ENCODE assay signal across 17 cellular contexts in the genomic region with DNA sequence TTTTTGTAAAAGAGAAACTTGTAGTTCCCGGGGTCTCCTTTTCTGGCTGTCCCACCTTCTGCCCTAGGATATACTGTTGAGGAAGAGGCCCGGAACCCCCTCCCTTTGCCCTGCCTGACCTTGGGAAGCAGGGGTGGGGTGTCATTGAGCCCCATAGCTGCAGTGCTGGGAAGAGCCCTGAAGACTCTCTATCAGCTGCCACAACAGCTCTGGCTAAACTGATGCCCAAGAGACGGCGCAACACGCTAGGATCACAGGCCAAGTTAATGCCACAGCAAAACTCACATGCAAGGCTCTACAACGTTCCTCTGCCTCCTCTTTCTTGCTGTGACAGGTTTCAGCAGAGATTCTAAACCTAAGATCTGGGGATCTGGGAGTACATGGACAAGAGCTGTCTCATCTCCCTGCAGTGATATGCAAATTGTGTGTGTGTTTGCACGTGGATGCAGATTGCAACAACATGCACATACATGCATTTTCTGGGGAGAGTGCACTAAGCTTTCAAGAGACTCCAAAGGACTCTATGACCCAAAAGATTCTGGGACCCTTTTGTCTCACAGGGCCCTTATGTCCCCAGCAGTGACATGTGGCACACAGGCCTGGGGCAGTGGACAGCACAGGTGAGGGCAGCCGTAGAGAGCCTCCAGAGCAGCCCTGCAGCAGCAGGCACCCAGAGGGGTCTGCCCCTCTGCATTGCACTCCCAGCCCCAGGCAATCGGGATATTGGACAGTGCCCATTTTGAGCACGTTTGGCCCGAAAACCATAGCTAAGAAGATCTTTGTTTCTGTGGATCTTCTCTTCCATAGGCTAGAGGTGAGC. TPM values are rescaled to one million over a fixed set of nuclear protein-coding genes. Genes with fewer than 3 reads are reported as not detected.
A peak's percentile ranks its signal among the peaks of the same experiment; 100 is the strongest.
DNase-seq lines count a peak whose midpoint lies in the region; ATAC-seq and TF ChIP-seq lines count a peak whose summit lies in the region.
"Had no signal": no experiment of that assay in that cellular context is flagged by ENCODE, and none has a peak within 500 bp of the region (broad histone marks: within the 10 kb centered on the region; RNA-seq: fewer than 3 reads in every experiment).

No MANE protein-coding gene starts in this region.

- TF ChIP-seq EP300 in transverse colon (IDR thresholded peaks at IDR 0.05; ENCODE audit: low read depth), result no peak

- in situ Hi-C loops in transverse colon (cut with MboI; ENCODE audit: low pct_ligation_motif_present in 1 of 4, low pct_unique_long_range_greater_than_20kb in 1 of 4, low sequenced_read_pairs in 3 of 4), result no loop called here

- no peak for TF ChIP-seq POLR2A in esophagus squamous epithelium (IDR thresholded peaks at IDR 0.05)
- TF ChIP-seq POLR2A in transverse colon (IDR thresholded peaks at IDR 0.05), result no peak

- no peaks in the 10 kb centered on the region for H3K9me3 ChIP-seq in esophagus squamous epithelium
- H3K9me3 ChIP-seq in transverse colon, result no peaks in the 10 kb centered on the region
- H3K9me3 ChIP-seq: A549, left lung, SK-N-SH had no signal

- peak overlapping the region; percentile 60 for H3K4me3 Mint-ChIP-seq in nephron progenitor cell
- H3K4me3 Mint-ChIP-seq in activated CD4-positive, alpha-beta T cell treated with anti-CD3 and anti-CD28 coated beads, Interleukin-2, amount 10 ng/mL, durations not matched to agents 24 days and 14 days, result no peak overlapping the region
- H3K4me3 Mint-ChIP-seq: activated B cell treated with CpG ODN at 0.5 μM for 24 hours; activated T-helper 1 cell treated with anti-CD3 and anti-CD28 coated beads, Interleukin-12 subunit alpha, Interleukin-12 subunit beta, Interleukin-2, Interleukin-4 antibody, amounts not matched to agents 30 ng/mL and 10 ng/mL and 1 ng/mL, durations not matched to agents 14 hours and 24 hours and 36 hours had no signal

- peaks cover 12% of the 10 kb centered on the region for H3K27me3 Mint-ChIP-seq in nephron progenitor cell (ENCODE audit: low read depth, poor library complexity)
- no peaks in the 10 kb centered on the region for H3K27me3 Mint-ChIP-seq in activated CD4-positive, alpha-beta T cell treated with anti-CD3 and anti-CD28 coated beads, Interleukin-2, amount 10 ng/mL, durations not matched to agents 24 days and 14 days
- H3K27me3 Mint-ChIP-seq: activated B cell treated with CpG ODN at 0.5 μM for 24 hours had no signal

- ATAC-seq in Right ventricle myocardium inferior (no peak), Right ventricle myocardium superior (ENCODE audit: poor library complexity) (no peak)
- no peak for ATAC-seq in activated naive CD4-positive, alpha-beta T cell treated with anti-CD3 and anti-CD28 coated beads, Interleukin-2, amount 50 U/mL, for 72 hours
- ATAC-seq: A549, left lung had no signal

- peaks cover under 1% of the 10 kb centered on the region for H3K36me3 Mint-ChIP-seq in nephron progenitor cell (ENCODE audit: low read depth)
- no peaks in the 10 kb centered on the region for H3K36me3 Mint-ChIP-seq in activated CD4-positive, alpha-beta T cell treated with anti-CD3 and anti-CD28 coated beads, Interleukin-2, amount 10 ng/mL, durations not matched to agents 24 days and 14 days (ENCODE audit: low read depth)
- H3K36me3 Mint-ChIP-seq in activated naive CD4-positive, alpha-beta T cell treated with anti-CD3 and anti-CD28 coated beads, Interleukin-2, amount 50 U/mL, for 72 hours, result no peaks in the 10 kb centered on the region

- H3K27ac ChIP-seq in esophagus squamous epithelium, result peak overlapping the region; percentile 16 to 92 (median 78)
- H3K27ac ChIP-seq in transverse colon, result peak overlapping the region; percentile 89 to 96 (median 92)
- H3K27ac ChIP-seq: A549 had no signal

- H3K4me1 ChIP-seq in esophagus squamous epithelium (peaks cover 11 to 94% (median 48%) of the 10 kb centered on the region in 3 donors), transverse colon (peaks cover 9 to 72% (median 39%) of the 10 kb centered on the region in 4 donors)

- peak overlapping the region; percentile 8 for H3K27ac Mint-ChIP-seq in nephron progenitor cell
- H3K27ac Mint-ChIP-seq in activated CD4-positive, alpha-beta T cell treated with anti-CD3 and anti-CD28 coated beads, Interleukin-2, amount 10 ng/mL, durations not matched to agents 24 days and 14 days, result no peak overlapping the region
- no peak overlapping the region for H3K27ac Mint-ChIP-seq in activated naive CD4-positive, alpha-beta T cell treated with anti-CD3 and anti-CD28 coated beads, Interleukin-2, amount 50 U/mL, for 72 hours
- H3K27ac Mint-ChIP-seq: activated B cell treated with CpG ODN at 0.5 μM for 24 hours; activated T-helper 1 cell treated with anti-CD3 and anti-CD28 coated beads, Interleukin-12 subunit alpha, Interleukin-12 subunit beta, Interleukin-2, Interleukin-4 antibody, amounts not matched to agents 30 ng/mL and 10 ng/mL and 1 ng/mL, durations not matched to agents 14 hours and 24 hours and 36 hours had no signal

- 52 to 73% methylated on average over 8 to 10 of the region's 11 CpGs for WGBS in esophagus squamous epithelium, 2 donors
- WGBS in transverse colon (ENCODE audit: low coverage in 1 of 2), 2 donors, result 88 to 100% methylated on average over 1 to 11 of the region's 11 CpGs

- no peaks in the 10 kb centered on the region for H3K36me3 ChIP-seq in esophagus squamous epithelium
- no peaks in the 10 kb centered on the region for H3K36me3 ChIP-seq in transverse colon
- H3K36me3 ChIP-seq: left lung had no signal

- peak; percentile 21 for DNase-seq in Right ventricle myocardium inferior (ENCODE audit: missing footprints)
- DNase-seq in Right ventricle myocardium superior, result no peak
- no peak for DNase-seq in esophagus squamous epithelium (lab: John Stamatoyannopoulos, UW)
- no peak for DNase-seq in nephron progenitor cell
- DNase-seq in transverse colon, result no peak
- no peak for DNase-seq in activated CD4-positive, alpha-beta T cell treated with anti-CD3 and anti-CD28 coated beads, Interleukin-2, amount 10 ng/mL, durations not matched to agents 24 days and 14 days
- no peak for DNase-seq in NCI-H748 (lab: John Stamatoyannopoulos, UW; ENCODE audit: unreplicated experiment)
- DNase-seq in activated naive CD4-positive, alpha-beta T cell treated with anti-CD3 and anti-CD28 coated beads, Interleukin-2, amount 50 U/mL, for 72 hours (ENCODE audit: low spot score in 2 of 2), result no peak
- DNase-seq: activated B cell treated with CpG ODN at 0.5 μM for 24 hours, DMS153, left lung, NCI-H1930, SK-N-SH had no signal

- no peaks in the 10 kb centered on the region for H3K9me3 Mint-ChIP-seq in nephron progenitor cell
- H3K9me3 Mint-ChIP-seq in activated CD4-positive, alpha-beta T cell treated with anti-CD3 and anti-CD28 coated beads, Interleukin-2, amount 10 ng/mL, durations not matched to agents 24 days and 14 days, result no peaks in the 10 kb centered on the region
- no peaks in the 10 kb centered on the region for H3K9me3 Mint-ChIP-seq in activated naive CD4-positive, alpha-beta T cell treated with anti-CD3 and anti-CD28 coated beads, Interleukin-2, amount 50 U/mL, for 72 hours
- H3K9me3 Mint-ChIP-seq: activated B cell treated with CpG ODN at 0.5 μM for 24 hours; activated T-helper 1 cell treated with anti-CD3 and anti-CD28 coated beads, Interleukin-12 subunit alpha, Interleukin-12 subunit beta, Interleukin-2, Interleukin-4 antibody, amounts not matched to agents 30 ng/mL and 10 ng/mL and 1 ng/mL, durations not matched to agents 14 hours and 24 hours and 36 hours had no signal

- TF ChIP-seq CTCF in esophagus squamous epithelium (IDR thresholded peaks at IDR 0.05) (no peak), nephron progenitor cell (IDR thresholded peaks at IDR 0.05) (no peak), transverse colon (IDR thresholded peaks at IDR 0.05) (no peak)

- H3K4me1 Mint-ChIP-seq in nephron progenitor cell, result peaks cover 91% of the 10 kb centered on the region
- peaks cover 26% of the 10 kb centered on the region for H3K4me1 Mint-ChIP-seq in activated CD4-positive, alpha-beta T cell treated with anti-CD3 and anti-CD28 coated beads, Interleukin-2, amount 10 ng/mL, durations not matched to agents 24 days and 14 days

- H3K27me3 ChIP-seq in esophagus squamous epithelium (no peaks in the 10 kb centered on the region), transverse colon (no peaks in the 10 kb centered on the region)
- H3K27me3 ChIP-seq: left lung had no signal

- intact Hi-C loops in Right ventricle myocardium inferior (cut with DNase I), result loop anchor here (2.0 kb wide), 1 partner anchor 15 kb away; no protein-coding TSS in a partner anchor
- intact Hi-C loops in Right ventricle myocardium superior (cut with DNase I), result no loop called here
- intact Hi-C loops in esophagus squamous epithelium (cut with DNase I), result no loop called here
- intact Hi-C loops in transverse colon (cut with DNase I; ENCODE audit: low total_unique reads), result loop anchor here (2.0 kb wide), 1 partner anchor 35 kb away; no protein-coding TSS in a partner anchor
- intact Hi-C loops in activated CD4-positive, alpha-beta T cell treated with anti-CD3 and anti-CD28 coated beads, Interleukin-2, amount 10 ng/mL, durations not matched to agents 24 days and 14 days (cut with micrococcal nuclease), result no loop called here

- H3K4me3 ChIP-seq in esophagus squamous epithelium (peak overlapping the region in 3 of 4 donors; percentile 10 to 82 (median 72)), transverse colon (peak overlapping the region in 1 of 4 donors; percentile 80)
- H3K4me3 ChIP-seq: A549 had no signal

RNA-seq across cellular contexts. Expression of gene RASSF4, which starts 2.5 kb away (rescaled TPM):
- total RNA-seq in Right ventricle myocardium inferior, result 91.5 TPM
- 87.5 TPM for total RNA-seq in Right ventricle myocardium superior
- total RNA-seq in esophagus squamous epithelium, result 10 to 100 TPM in 1 of 4 donors, 1 to 10 TPM in 3; 1.7 to 22.5 (median 7.4) TPM
- 10 to 100 TPM; 26.8 to 37.8 (median 27.5) TPM for total RNA-seq in transverse colon
- 1.3 and 1.5 TPM in 2 replicates for total RNA-seq in activated CD4-positive, alpha-beta T cell treated with anti-CD3 and anti-CD28 coated beads, Interleukin-2, amount 10 ng/mL, durations not matched to agents 24 days and 14 days
- total RNA-seq in activated naive CD4-positive, alpha-beta T cell treated with anti-CD3 and anti-CD28 coated beads, Interleukin-2, amount 50 U/mL, for 72 hours, result 1 to 10 TPM; 1.5 to 4.1 TPM

RNA-seq across cellular contexts. Expression of gene DEPP1, which starts 16.5 kb away (rescaled TPM):
- total RNA-seq in Right ventricle myocardium inferior, result 33.0 TPM
- total RNA-seq in Right ventricle myocardium superior, result 35.1 TPM
- total RNA-seq in esophagus squamous epithelium, result 100 to 1,000 TPM in 1 of 4 donors, 10 to 100 TPM in 1, 1 to 10 TPM in 2; 2.5 to 116 (median 27.5) TPM
- 100 to 1,000 TPM in 2 of 4 donors, 10 to 100 TPM in 2; 14.6 to 109 (median 76.6) TPM for total RNA-seq in transverse colon
- total RNA-seq in activated CD4-positive, alpha-beta T cell treated with anti-CD3 and anti-CD28 coated beads, Interleukin-2, amount 10 ng/mL, durations not matched to agents 24 days and 14 days, result 3.3 and 4.3 TPM in 2 replicates
- total RNA-seq in activated naive CD4-positive, alpha-beta T cell treated with anti-CD3 and anti-CD28 coated beads, Interleukin-2, amount 50 U/mL, for 72 hours, result 1 to 10 TPM in 1 of 2 donors, under 1 TPM in 1; 0.32 to 1.7 TPM

RNA-seq across cellular contexts. Expression of gene ZNF22, which starts 38.6 kb away (rescaled TPM):
- total RNA-seq in Right ventricle myocardium inferior (13.7 TPM), Right ventricle myocardium superior (11.4 TPM), esophagus squamous epithelium (10 to 100 TPM in 2 of 4 donors, 1 to 10 TPM in 2; 3.6 to 14.5 (median 8.0) TPM), transverse colon (10 to 100 TPM in 1 of 4 donors, 1 to 10 TPM in 3; 4.6 to 14.3 (median 9.5) TPM)
- total RNA-seq in activated CD4-positive, alpha-beta T cell treated with anti-CD3 and anti-CD28 coated beads, Interleukin-2, amount 10 ng/mL, durations not matched to agents 24 days and 14 days, result 26.0 and 26.7 TPM in 2 replicates
- 10 to 100 TPM in 1 of 2 donors, 1 to 10 TPM in 1; 3.1 to 20.9 TPM for total RNA-seq in activated naive CD4-positive, alpha-beta T cell treated with anti-CD3 and anti-CD28 coated beads, Interleukin-2, amount 50 U/mL, for 72 hours

RNA-seq across cellular contexts. Expression of gene TMEM72, which starts 51.0 kb away (rescaled TPM):
- not detected for total RNA-seq in Right ventricle myocardium inferior
- not detected for total RNA-seq in Right ventricle myocardium superior
- total RNA-seq in esophagus squamous epithelium, result not detected
- total RNA-seq in transverse colon, result 10 to 100 TPM in 3 of 4 donors, 1 to 10 TPM in 1; 9.5 to 49.4 (median 16.5) TPM
- not detected in 2 replicates for total RNA-seq in activated CD4-positive, alpha-beta T cell treated with anti-CD3 and anti-CD28 coated beads, Interleukin-2, amount 10 ng/mL, durations not matched to agents 24 days and 14 days
- total RNA-seq in activated naive CD4-positive, alpha-beta T cell treated with anti-CD3 and anti-CD28 coated beads, Interleukin-2, amount 50 U/mL, for 72 hours, result not detected
- total RNA-seq: activated B cell treated with CpG ODN at 0.5 μM for 24 hours; activated T-helper 1 cell treated with anti-CD3 and anti-CD28 coated beads, Interleukin-12 subunit alpha, Interleukin-12 subunit beta, Interleukin-2, Interleukin-4 antibody, amounts not matched to agents 30 ng/mL and 10 ng/mL and 1 ng/mL, durations not matched to agents 14 hours and 24 hours and 36 hours; bronchial epithelial cell; urinary bladder had no signal

Comparison
In these comparisons a context has a peak if more than half of its experiments do, and no peak if none do; other contexts are left out.
1. intact Hi-C loops: an anchor here in Right ventricle myocardium inferior (2.0 kb wide) and transverse colon (2.0 kb wide); none called in Right ventricle myocardium superior, esophagus squamous epithelium and activated CD4-positive, alpha-beta T cell treated with anti-CD3 and anti-CD28 coated beads, Interleukin-2, amount 10 ng/mL, durations not matched to agents 24 days and 14 days.